Comparison of ENCODE assay signal across 8 cellular contexts in the genomic region with DNA sequence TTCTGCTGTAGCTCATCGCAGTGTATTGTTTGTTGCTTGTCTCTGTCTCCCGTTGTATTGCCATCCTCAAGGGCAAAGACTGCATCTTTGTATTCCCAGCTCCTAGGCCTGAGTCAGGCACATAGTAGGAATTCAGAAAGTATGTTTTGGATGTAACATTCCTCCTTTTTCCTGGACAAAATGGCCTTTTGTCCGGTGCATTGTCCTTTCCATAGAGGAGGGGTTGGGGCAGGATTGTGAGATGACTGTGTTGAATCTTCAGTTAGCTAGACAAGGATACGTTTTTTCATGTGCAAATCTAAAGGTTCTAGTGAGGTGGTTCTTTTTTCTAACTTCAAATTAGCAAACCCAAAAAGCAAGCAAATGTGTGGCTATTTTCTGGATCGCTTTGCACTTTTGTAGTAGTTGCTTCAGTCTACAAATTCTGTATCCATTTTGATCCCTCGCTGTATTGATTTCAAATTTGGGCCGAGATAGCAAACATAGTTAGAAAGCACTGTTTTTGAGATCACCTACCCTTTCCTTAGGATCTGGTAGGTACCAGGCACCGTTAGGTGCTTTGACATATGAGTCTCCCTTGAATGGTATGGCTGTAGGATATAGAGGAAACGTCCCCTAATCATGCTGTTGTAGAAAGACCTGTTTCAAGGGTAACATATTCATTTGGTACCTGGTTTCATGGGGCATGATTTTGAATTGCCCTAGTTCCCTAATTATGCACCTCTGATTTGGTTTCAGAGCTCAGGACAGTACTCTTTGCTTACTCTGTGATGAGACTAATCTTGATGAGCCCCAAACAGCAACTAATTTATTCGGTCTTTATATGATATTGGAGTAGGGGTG. TPM values are rescaled to one million over a fixed set of nuclear protein-coding genes. Genes with fewer than 3 reads are reported as not detected.
DNase-seq lines count a peak whose midpoint lies in the region; ATAC-seq and TF ChIP-seq lines count a peak whose summit lies in the region.

No MANE protein-coding gene starts in this region.

- peak overlapping the region; percentile 98 for H3K27ac Mint-ChIP-seq in dendritic cell treated with granulocyte-macrophage colony-stimulating factor and Interleukin-4, amounts not matched to agents 40 ng/mL and 50 ng/mL, for 4 days
- H3K27ac Mint-ChIP-seq in naive B cell: peak overlapping the region; percentile 32 to 96 (median 80)

- no peaks in the 10 kb centered on the region for H3K9me3 ChIP-seq in BLaER1

- peaks cover 46% of the 10 kb centered on the region for H3K36me3 ChIP-seq in BLaER1
- H3K36me3 ChIP-seq in KMS-11 (ENCODE audit: insufficient read depth): peaks cover 4% of the 10 kb centered on the region; the same call in 1 of the 2 replicates

- H3K9ac ChIP-seq in BLaER1: peak overlapping the region; percentile 96
- H3K9ac ChIP-seq in KMS-11: peak overlapping the region; percentile 95; the same call in 1 of the 2 replicates

- H3K4me3 ChIP-seq in BLaER1 (peak overlapping the region; percentile 80), KMS-11 (IDR thresholded peaks at IDR 0.05; ENCODE audit: insufficient read depth, low read depth, low read length) (no peak overlapping the region)

- no peak for TF ChIP-seq CTCF in KMS-11 (conservative IDR thresholded peaks at IDR 0.05; ENCODE audit: low read depth, low read length)

- intact Hi-C loops in dendritic cell treated with granulocyte-macrophage colony-stimulating factor and Interleukin-4, amounts not matched to agents 40 ng/mL and 50 ng/mL, for 4 days (cut with micrococcal nuclease): loop anchor here (10.0 kb wide), 1 partner anchor 363 kb away; no protein-coding TSS in a partner anchor

- H3K4me2 ChIP-seq in BLaER1 (peak overlapping the region; percentile 91), KMS-11 (peak overlapping the region; percentile 99)

- H4K20me1 ChIP-seq in BLaER1 (peaks cover 57% of the 10 kb centered on the region), KMS-11 (ENCODE audit: insufficient read depth) (peaks cover 3% of the 10 kb centered on the region; the same call in 1 of the 2 replicates)

- peak overlapping the region; percentile 92; the same call in 1 of the 2 replicates for H2AFZ ChIP-seq in KMS-11 (ENCODE audit: low read depth)

- H3K27ac ChIP-seq in BLaER1 (peak overlapping the region; percentile 93), KMS-11 (peak overlapping the region; percentile 86; the same call in 1 of the 2 replicates)

- H3K27me3 ChIP-seq in BLaER1 (no peaks in the 10 kb centered on the region), KMS-11 (ENCODE audit: insufficient read depth, low read depth) (no peaks in the 10 kb centered on the region)

- peaks cover 17% of the 10 kb centered on the region for H3K4me1 Mint-ChIP-seq in dendritic cell treated with granulocyte-macrophage colony-stimulating factor and Interleukin-4, amounts not matched to agents 40 ng/mL and 50 ng/mL, for 4 days (ENCODE audit: low read depth)
- H3K4me1 Mint-ChIP-seq in naive B cell: peaks cover 13 to 36% (median 36%) of the 10 kb centered on the region in 3 donors

- H3K9me3 Mint-ChIP-seq in dendritic cell treated with granulocyte-macrophage colony-stimulating factor and Interleukin-4, amounts not matched to agents 40 ng/mL and 50 ng/mL, for 4 days: no peaks in the 10 kb centered on the region
- no peaks in the 10 kb centered on the region for H3K9me3 Mint-ChIP-seq in naive B cell

- peaks cover 59% of the 10 kb centered on the region for H3K79me2 ChIP-seq in KMS-11 (ENCODE audit: insufficient read depth, low read depth)

- DNase-seq in naive B cell (no peak), DMS53 (lab: John Stamatoyannopoulos, UW) (no peak), SHP77 treated with DMSO at 0.1 percent for 48 hours (lab: John Stamatoyannopoulos, UW) (no peak)
- DNase-seq in activated CD4-positive, alpha-beta T cell treated with anti-CD3 and anti-CD28 coated beads, Interleukin-2, amount 50 U/mL, for 1 hour: no peak

- ATAC-seq in naive B cell (ENCODE audit: low read depth in 2 of 2): no peak
- ATAC-seq in HG02852 (IDR thresholded peaks at IDR 0.05; ENCODE audit: unreplicated experiment): no peak

- H3K4me3 Mint-ChIP-seq in dendritic cell treated with granulocyte-macrophage colony-stimulating factor and Interleukin-4, amounts not matched to agents 40 ng/mL and 50 ng/mL, for 4 days: peak overlapping the region; percentile 95
- peak overlapping the region; percentile 92 to 97 (median 96) for H3K4me3 Mint-ChIP-seq in naive B cell

- H3K36me3 Mint-ChIP-seq in dendritic cell treated with granulocyte-macrophage colony-stimulating factor and Interleukin-4, amounts not matched to agents 40 ng/mL and 50 ng/mL, for 4 days (ENCODE audit: low read depth): peaks cover 41% of the 10 kb centered on the region
- no peaks in the 10 kb centered on the region for H3K36me3 Mint-ChIP-seq in naive B cell

- no peaks in the 10 kb centered on the region for H3K27me3 Mint-ChIP-seq in dendritic cell treated with granulocyte-macrophage colony-stimulating factor and Interleukin-4, amounts not matched to agents 40 ng/mL and 50 ng/mL, for 4 days
- H3K27me3 Mint-ChIP-seq in naive B cell: no peaks in the 10 kb centered on the region

- H3K4me1 ChIP-seq in BLaER1 (peaks cover 22% of the 10 kb centered on the region), KMS-11 (ENCODE audit: low read depth, poor library complexity, severe bottlenecking) (peaks cover 23% of the 10 kb centered on the region)

RNA-seq across cellular contexts. Expression of gene PPP1R8, which starts 1.2 kb away (rescaled TPM):
- 10 to 100 TPM; 25.8 to 40.9 (median 37.8) TPM for polyA plus RNA-seq in naive B cell (ENCODE audit: low read depth in 6 of 6)

RNA-seq across cellular contexts. Expression of gene THEMIS2, which starts 40.6 kb away (rescaled TPM):
- 10 to 100 TPM in 2 of 6 donors, 1 to 10 TPM in 4; 5.7 to 14.1 (median 9.5) TPM for polyA plus RNA-seq in naive B cell (ENCODE audit: low read depth in 6 of 6)

RNA-seq across cellular contexts. Expression of gene STX12, which starts 58.8 kb away (rescaled TPM):
- polyA plus RNA-seq in naive B cell (ENCODE audit: low read depth in 6 of 6): 10 to 100 TPM; 11.2 to 21.4 (median 18.2) TPM
